ENCODE assay signal across 8 cellular contexts in genomic region chr16:8622315-8622656, GRCh38. TPM values are rescaled to one million over a fixed set of nuclear protein-coding genes. Genes with fewer than 3 reads are reported as not detected.
DNase-seq lines count a peak whose midpoint lies in the region; ATAC-seq and TF ChIP-seq lines count a peak whose summit lies in the region.

No MANE protein-coding gene starts in this region.

- in situ Hi-C loops in gastrocnemius medialis (cut with MboI; ENCODE audit: low sequenced_read_pairs in 4 of 4) = no loop called here

- H3K4me1 ChIP-seq in SJCRH30 (peaks cover 10% of the 10 kb centered on the region), gastrocnemius medialis (peaks cover 18 to 27% of the 10 kb centered on the region in 2 donors)

- H3K27me3 ChIP-seq in SJCRH30 = 0 out of 2 replicates have a peak, but pooled peaks cover 4% of the 10 kb centered on the region
- H3K27me3 ChIP-seq in gastrocnemius medialis = peaks cover 0 to 3% (median 0%) of the 10 kb centered on the region in 3 donors

- H3K27ac ChIP-seq in SJCRH30 (peak overlapping the region; percentile 82), gastrocnemius medialis (peak overlapping the region; percentile 91 to 96 (median 94))

- peak overlapping the region; percentile 92 for H3K27ac Mint-ChIP-seq in stimulated activated naive CD8-positive, alpha-beta T cell treated with anti-CD3 and anti-CD28 coated beads, Interleukin-15, Interleukin-2, amounts not matched to agents 100 ng/mL and 50 ng/mL, for 24 hours

- no peaks in the 10 kb centered on the region for H3K9me3 Mint-ChIP-seq in stimulated activated naive CD8-positive, alpha-beta T cell treated with anti-CD3 and anti-CD28 coated beads, Interleukin-15, Interleukin-2, amounts not matched to agents 100 ng/mL and 50 ng/mL, for 24 hours

- TF ChIP-seq POLR2A in gastrocnemius medialis (IDR thresholded peaks at IDR 0.05) = no peak

- peaks cover 36% of the 10 kb centered on the region for H3K4me1 Mint-ChIP-seq in stimulated activated naive CD8-positive, alpha-beta T cell treated with anti-CD3 and anti-CD28 coated beads, Interleukin-15, Interleukin-2, amounts not matched to agents 100 ng/mL and 50 ng/mL, for 24 hours (ENCODE audit: low read depth)

- intact Hi-C loops in gastrocnemius medialis (cut with DNase I; ENCODE audit: low total_unique reads) = loop anchor here (5.0 kb wide), 1 partner anchor 55 kb away; no protein-coding TSS in a partner anchor

- H3K4me3 ChIP-seq in SJCRH30 (peak overlapping the region; percentile 97), foreskin fibroblast (ENCODE audit: low read depth in 1 of 2, low read length in 2 of 2) (peak overlapping the region; percentile 89 to 96), gastrocnemius medialis (peak overlapping the region; percentile 90 to 96 (median 94))

- ATAC-seq in stimulated activated naive CD8-positive, alpha-beta T cell treated with anti-CD3 and anti-CD28 coated beads, Interleukin-15, Interleukin-2, amounts not matched to agents 100 U/mL and 50 U/mL, for 24 hours = no peak
- ATAC-seq in gastrocnemius medialis = no peak
- no peak for ATAC-seq in GM18520 (IDR thresholded peaks at IDR 0.05; ENCODE audit: unreplicated experiment)

- DNase-seq in stimulated activated naive CD8-positive, alpha-beta T cell treated with anti-CD3 and anti-CD28 coated beads, Interleukin-15, Interleukin-2, amounts not matched to agents 100 U/mL and 50 U/mL, for 24 hours = no peak
- DNase-seq in SJCRH30 (no peak), foreskin fibroblast (no peak), gastrocnemius medialis (no peak), cerebellar cortex (ENCODE audit: low spot score) (no peak), mesenteric fat pad (ENCODE audit: low spot score) (no peak)

- no peaks in the 10 kb centered on the region for H3K27me3 Mint-ChIP-seq in stimulated activated naive CD8-positive, alpha-beta T cell treated with anti-CD3 and anti-CD28 coated beads, Interleukin-15, Interleukin-2, amounts not matched to agents 100 ng/mL and 50 ng/mL, for 24 hours

- TF ChIP-seq CTCF in foreskin fibroblast (IDR thresholded peaks at IDR 0.05; ENCODE audit: low read depth, low read length) = no peak
- no peak for TF ChIP-seq CTCF in gastrocnemius medialis (IDR thresholded peaks at IDR 0.05 in 4 of 5, conservative IDR thresholded peaks at IDR 0.05 in 1 of 5)

- H3K9me3 ChIP-seq in SJCRH30 (replicated peaks) = no peaks in the 10 kb centered on the region
- no peaks in the 10 kb centered on the region for H3K9me3 ChIP-seq in gastrocnemius medialis

- peaks cover 13% of the 10 kb centered on the region for H3K36me3 ChIP-seq in SJCRH30
- H3K36me3 ChIP-seq in gastrocnemius medialis = peaks cover 0 to 18% of the 10 kb centered on the region in 2 donors

- peak overlapping the region; percentile 91 for H3K4me3 Mint-ChIP-seq in stimulated activated naive CD8-positive, alpha-beta T cell treated with anti-CD3 and anti-CD28 coated beads, Interleukin-15, Interleukin-2, amounts not matched to agents 100 ng/mL and 50 ng/mL, for 24 hours

- peaks cover 21% of the 10 kb centered on the region for H3K36me3 Mint-ChIP-seq in stimulated activated naive CD8-positive, alpha-beta T cell treated with anti-CD3 and anti-CD28 coated beads, Interleukin-15, Interleukin-2, amounts not matched to agents 100 ng/mL and 50 ng/mL, for 24 hours (ENCODE audit: low read depth)

RNA-seq across cellular contexts. Expression of gene METTL22, which starts 0.8 kb away (rescaled TPM):
- total RNA-seq in SJCRH30 (2014; rRNA removed; shearing (Covaris generic)) = 11.3 and 15.2 TPM in 2 replicates
- 10 to 100 TPM; 28.8 to 71.5 (median 51.5) TPM for total RNA-seq in gastrocnemius medialis
- total RNA-seq in mesenteric fat pad = 31.5 TPM

RNA-seq across cellular contexts. Expression of gene TMEM114, which starts 32.0 kb away (rescaled TPM):
- total RNA-seq in SJCRH30 (2014; rRNA removed; shearing (Covaris generic)) = not detected in 2 replicates
- total RNA-seq in gastrocnemius medialis = not detected
- total RNA-seq in mesenteric fat pad = not detected

RNA-seq across cellular contexts. Expression of gene ABAT, which starts 52.1 kb away (rescaled TPM):
- 79.1 and 80.0 TPM in 2 replicates for total RNA-seq in SJCRH30 (2014; rRNA removed; shearing (Covaris generic))
- 1 to 10 TPM in 2 of 4 donors, under 1 TPM in 2; 0.55 to 1.9 (median 0.92) TPM for total RNA-seq in gastrocnemius medialis
- 4.4 TPM for total RNA-seq in mesenteric fat pad

Comparison
In these comparisons a context has a peak if more than half of its experiments do, and no peak if none do; other contexts are left out.
1. RNA of gene ABAT, which starts 52.1 kb away (total RNA-seq): 79.1 to 80.0 TPM in SJCRH30; 4.4 TPM in mesenteric fat pad (single experiment) and 0.55 to 1.9 TPM in gastrocnemius medialis; every median in the first group is over 10 times any median in the second.
2. Peak in every context shown above with its lines, with median percentiles within 50 percentile points of each other: H3K4me3 ChIP-seq.